In genomic region chr1:38291906-38292521, GRCh38 we compare ENCODE assay signal across 1 cellular context.
TF ChIP-seq lines count a peak whose summit lies in the region.

No MANE protein-coding gene starts in this region.

TF ChIP-seq in IMR-90, 13 proteins besides CTCF, POLR2A, EP300 and RAD21 (continued from another document):
- no peak for TF ChIP-seq NFE2L2 (IDR thresholded peaks at IDR 0.05; ENCODE audit: low read depth, low read length)
- TF ChIP-seq RFX5 (IDR thresholded peaks at IDR 0.05; ENCODE audit: low read depth, low read length): no peak
